Comparison of ENCODE assay signal across 10 cellular contexts in genomic region chr12:93699271-93700141, GRCh38. TPM values are rescaled to one million over a fixed set of nuclear protein-coding genes. Genes with fewer than 3 reads are reported as not detected.
DNase-seq lines count a peak whose midpoint lies in the region; ATAC-seq and TF ChIP-seq lines count a peak whose summit lies in the region.
"Had no signal": no experiment of that assay in that cellular context is flagged by ENCODE, and none has a peak within 500 bp of the region (broad histone marks: within the 10 kb centered on the region; RNA-seq: fewer than 3 reads in every experiment).

No MANE protein-coding gene starts in this region.

- no peaks in the 10 kb centered on the region for H3K9me3 Mint-ChIP-seq in Calu3 (ENCODE audit: low read depth, unreplicated experiment)
- peaks cover 0 to 4% of the 10 kb centered on the region in 2 donors for H3K9me3 Mint-ChIP-seq in activated naive CD4-positive, alpha-beta T cell treated with anti-CD3 and anti-CD28 coated beads, Interleukin-2, amount 50 U/mL, for 72 hours
- no peaks in the 10 kb centered on the region for H3K9me3 Mint-ChIP-seq in CD8-positive, alpha-beta T cell

- H3K14ac ChIP-seq in IMR-90 (replicated peaks; ENCODE audit: low read depth, low read length) (peak overlapping the region; percentile 81), mesenchymal stem cell (ENCODE audit: low read length in 2 of 2) (no peak overlapping the region)

- H2AFZ ChIP-seq in IMR-90 (replicated peaks; ENCODE audit: low read length, poor library complexity), result no peak overlapping the region
- no peak overlapping the region for H2AFZ ChIP-seq in mesenchymal stem cell (ENCODE audit: low read depth, low read length)

- H3K27me3 Mint-ChIP-seq in Calu3 (ENCODE audit: unreplicated experiment), result no peaks in the 10 kb centered on the region
- H3K27me3 Mint-ChIP-seq in CD8-positive, alpha-beta T cell (ENCODE audit: low read depth), result no peaks in the 10 kb centered on the region

- H3K27ac Mint-ChIP-seq in Calu3 (ENCODE audit: unreplicated experiment), result no peak overlapping the region
- no peak overlapping the region for H3K27ac Mint-ChIP-seq in activated naive CD4-positive, alpha-beta T cell treated with anti-CD3 and anti-CD28 coated beads, Interleukin-2, amount 50 U/mL, for 72 hours
- H3K27ac Mint-ChIP-seq in CD8-positive, alpha-beta T cell, result no peak overlapping the region

- in situ Hi-C loops in IMR-90 (cut with MboI; ENCODE audit: low sequenced_read_pairs), result no loop called here
- in situ Hi-C loops in astrocyte of the cerebellum (cut with HindIII; ENCODE audit: low sequenced_read_pairs), result no loop called here

- TF ChIP-seq CTCF in IMR-90 (conservative IDR thresholded peaks at IDR 0.05; ENCODE audit: low read depth, low read length) (no peak), astrocyte of the cerebellum (IDR thresholded peaks at IDR 0.05; ENCODE audit: low read depth, low read length, missing control alignments) (no peak), Calu3 (IDR thresholded peaks at IDR 0.05; ENCODE audit: unreplicated experiment) (no peak)
- TF ChIP-seq CTCF in CD8-positive, alpha-beta T cell (IDR thresholded peaks at IDR 0.05), result no peak

- peak overlapping the region; percentile 86 for H2BK120ac ChIP-seq in IMR-90 (ENCODE audit: low read depth, low read length)
- H2BK120ac ChIP-seq in mesenchymal stem cell (ENCODE audit: low read depth, low read length), result no peak overlapping the region

- POLR2A ChIA-PET in IMR-90 (lab: Charles Lee; ENCODE audit: unreplicated experiment), result interaction anchor here (0.6 kb wide), 1 partner anchor 9 kb away, joined by 3 read pairs; no protein-coding TSS in a partner anchor
- POLR2A ChIA-PET in CD8-positive, alpha-beta T cell (lab: Charles Lee), result no interaction called here

- peaks cover 15% of the 10 kb centered on the region for H3K9me1 ChIP-seq in IMR-90 (ENCODE audit: insufficient read depth, low read length)

- H2BK20ac ChIP-seq in IMR-90 (ENCODE audit: low read depth, low read length), result peak overlapping the region; percentile 73

- H3K4ac ChIP-seq in IMR-90 (ENCODE audit: low read depth, low read length) (peak overlapping the region; percentile 86), mesenchymal stem cell (ENCODE audit: low read depth in 1 of 2, low read length in 2 of 2) (no peak overlapping the region)

- BruUV-seq in IMR-90 (replicated peaks; lab: Mats Ljungman, UMichigan), result no TSS peak
- BruUV-seq in Calu3 (replicated peaks; lab: Mats Ljungman, UMichigan), result no TSS peak

- peaks cover 16 to 40% of the 10 kb centered on the region in 2 experiments for H3K79me1 ChIP-seq in IMR-90 (ENCODE audit: low read depth in 1 of 2, low read length in 2 of 2)
- peaks cover 2% of the 10 kb centered on the region for H3K79me1 ChIP-seq in mesenchymal stem cell (replicated peaks; ENCODE audit: low read length, poor library complexity, severe bottlenecking)

- H3K36me3 ChIP-seq in IMR-90 (ENCODE audit: control insufficient read depth, insufficient read depth, low read length) (no peaks in the 10 kb centered on the region), mesenchymal stem cell (ENCODE audit: control insufficient read depth in 1 of 2, insufficient read depth in 2 of 2, low read depth in 1 of 2, low read length in 2 of 2) (no peaks in the 10 kb centered on the region)
- no peaks in the 10 kb centered on the region for H3K36me3 ChIP-seq in CD8-positive, alpha-beta T cell (ENCODE audit: insufficient read depth, low read length)

- H3K9me3 ChIP-seq in IMR-90 (ENCODE audit: control insufficient read depth, insufficient read depth, low read length), result no peaks in the 10 kb centered on the region
- no peaks in the 10 kb centered on the region for H3K9me3 ChIP-seq in mesenchymal stem cell (ENCODE audit: control insufficient read depth, low read length)
- no peaks in the 10 kb centered on the region for H3K9me3 ChIP-seq in CD8-positive, alpha-beta T cell (ENCODE audit: low read length)

- TF ChIP-seq POLR2A in IMR-90 (IDR thresholded peaks at IDR 0.05; ENCODE audit: low read depth, low read length), result no peak

- no peak for TF ChIP-seq RAD21 in IMR-90 (IDR thresholded peaks at IDR 0.05; ENCODE audit: low read length)

- H3K4me3 ChIP-seq in IMR-90 (ENCODE audit: insufficient read depth, low read depth, low read length), result no peak overlapping the region
- no peak overlapping the region for H3K4me3 ChIP-seq in astrocyte of the cerebellum (ENCODE audit: low read depth, low read length)
- no peak overlapping the region for H3K4me3 ChIP-seq in mesenchymal stem cell (ENCODE audit: insufficient read depth in 1 of 2, low read depth in 1 of 2, low read length in 2 of 2)
- H3K4me3 ChIP-seq in CD8-positive, alpha-beta T cell (ENCODE audit: low read depth, low read length), result no peak overlapping the region

- H2BK5ac ChIP-seq in IMR-90 (ENCODE audit: low read depth, low read length, poor library complexity, severe bottlenecking) (peak overlapping the region; percentile 67), mesenchymal stem cell (ENCODE audit: low read depth, low read length, poor library complexity, severe bottlenecking) (no peak overlapping the region)

- H2AK5ac ChIP-seq in IMR-90 (ENCODE audit: low read depth, low read length) (peak overlapping the region; percentile 87), mesenchymal stem cell (ENCODE audit: low read length, severe bottlenecking) (peak overlapping the region; percentile 39)

- H3K4me2 ChIP-seq in IMR-90 (ENCODE audit: low read depth, low read length) (peak overlapping the region; percentile 57; the same call in 1 of the 2 replicates), mesenchymal stem cell (ENCODE audit: low read length, poor library complexity, severe bottlenecking) (no peak overlapping the region)

- peak; percentile 100 for DNase-seq in DMS79 (lab: John Stamatoyannopoulos, UW)
- peak; percentile 93 for DNase-seq in IMR-90
- peak; percentile 68 for DNase-seq in astrocyte of the cerebellum (ENCODE audit: low read depth)
- DNase-seq in mesenchymal stem cell, result peak; percentile 50
- DNase-seq in Calu3, result no peak
- no peak for DNase-seq in activated naive CD4-positive, alpha-beta T cell treated with anti-CD3 and anti-CD28 coated beads, Interleukin-2, amount 50 U/mL, for 72 hours (ENCODE audit: low spot score in 2 of 2)
- DNase-seq in SKM-1 treated with dmso at 0.1 percent for 144 hours (lab: John Stamatoyannopoulos, UW; ENCODE audit: unreplicated experiment), result no peak
- no peak for DNase-seq in CD8-positive, alpha-beta T cell
- DNase-seq: GDM1, RPMI8226 had no signal

- no peak overlapping the region for H2AK9ac ChIP-seq in IMR-90 (replicated peaks; ENCODE audit: low read depth, low read length, poor library complexity)

- no peaks in the 10 kb centered on the region for H4K20me1 ChIP-seq in IMR-90 (ENCODE audit: insufficient read depth, low read length)

- H3K27me3 ChIP-seq in IMR-90 (ENCODE audit: control insufficient read depth, insufficient read depth, low read length) (no peaks in the 10 kb centered on the region), mesenchymal stem cell (ENCODE audit: control insufficient read depth in 1 of 2, insufficient read depth in 1 of 2, low read length in 2 of 2) (no peaks in the 10 kb centered on the region)
- no peaks in the 10 kb centered on the region for H3K27me3 ChIP-seq in CD8-positive, alpha-beta T cell (ENCODE audit: insufficient read depth, low read length)

- peak overlapping the region; percentile 37; the same call in 2 of the 3 replicates for H2BK15ac ChIP-seq in IMR-90 (ENCODE audit: low read depth, low read length)
- H2BK15ac ChIP-seq in mesenchymal stem cell (ENCODE audit: low read depth, poor library complexity, severe bottlenecking), result no peak overlapping the region

- H3K56ac ChIP-seq in IMR-90 (ENCODE audit: extremely low read depth, insufficient read depth, low read length), result no peak overlapping the region

- peak overlapping the region; percentile 6; the same call in 1 of the 2 replicates for H4K91ac ChIP-seq in IMR-90 (ENCODE audit: insufficient read depth, low read depth, low read length)
- no peak overlapping the region for H4K91ac ChIP-seq in mesenchymal stem cell (ENCODE audit: low read length)

- H3K27ac ChIP-seq in IMR-90 (ENCODE audit: insufficient read depth, low read length) (no peak overlapping the region), mesenchymal stem cell (ENCODE audit: low read length, poor library complexity, severe bottlenecking) (no peak overlapping the region)
- no peak overlapping the region for H3K27ac ChIP-seq in CD8-positive, alpha-beta T cell (ENCODE audit: low read depth, low read length)

- peak overlapping the region; percentile 73 for H3K23ac ChIP-seq in IMR-90 (ENCODE audit: low read depth, low read length)
- H3K23ac ChIP-seq in mesenchymal stem cell (ENCODE audit: low read length in 2 of 2), result no peak overlapping the region

- H4K5ac ChIP-seq in IMR-90 (ENCODE audit: low read depth, low read length), result no peak overlapping the region; the same call in 1 of the 2 replicates

- intact Hi-C loops in IMR-90 (cut with micrococcal nuclease) (loop anchor here (5.0 kb wide), 1 partner anchor 43 kb away; no protein-coding TSS in a partner anchor), Calu3 (cut with micrococcal nuclease; ENCODE audit: unreplicated experiment) (no loop called here)
- intact Hi-C loops in CD8-positive, alpha-beta T cell (cut with DNase I, micrococcal nuclease), result no loop called here

- H3K9ac ChIP-seq in IMR-90 (ENCODE audit: low read depth, low read length), result no peak overlapping the region
- H3K9ac ChIP-seq in mesenchymal stem cell (ENCODE audit: low read length), result peak overlapping the region; percentile 15

- peak overlapping the region in 1 of 2 experiments; percentile 67; a peak in 1 of 4 replicates for H4K8ac ChIP-seq in IMR-90 (ENCODE audit: low read depth in 2 of 2, low read length in 2 of 2)
- H4K8ac ChIP-seq in mesenchymal stem cell (ENCODE audit: low read length), result no peak overlapping the region

- no peak overlapping the region for H3K4me3 Mint-ChIP-seq in Calu3 (ENCODE audit: low read depth, unreplicated experiment)
- no peak overlapping the region for H3K4me3 Mint-ChIP-seq in CD8-positive, alpha-beta T cell

- CTCF ChIA-PET in IMR-90 (lab: Yijun Ruan, JAX) (interaction anchor here (0.8 kb wide), 1 partner anchor 14 kb away, joined by 3 read pairs; no protein-coding TSS in a partner anchor), Calu3 (lab: Charles Lee) (interaction anchor here (1.1 kb wide), 1 partner anchor 12 kb away, joined by 3 read pairs; no protein-coding TSS in a partner anchor)
- CTCF ChIA-PET in CD8-positive, alpha-beta T cell (lab: Charles Lee), result no interaction called here

- no peaks in the 10 kb centered on the region for H3K4me1 Mint-ChIP-seq in Calu3 (ENCODE audit: low read depth, unreplicated experiment)
- peaks cover 14% of the 10 kb centered on the region for H3K4me1 Mint-ChIP-seq in CD8-positive, alpha-beta T cell (ENCODE audit: low read depth)

- H3K18ac ChIP-seq in IMR-90 (ENCODE audit: low read depth, low read length), result peak overlapping the region; percentile 13; the same call in 1 of the 2 replicates
- H3K18ac ChIP-seq in mesenchymal stem cell (ENCODE audit: low read depth in 1 of 2, low read length in 2 of 2), result no peak overlapping the region

- peaks cover 16% of the 10 kb centered on the region for H3K4me1 ChIP-seq in IMR-90 (ENCODE audit: control insufficient read depth, insufficient read depth, low read length)
- H3K4me1 ChIP-seq in mesenchymal stem cell (ENCODE audit: control insufficient read depth, insufficient read depth, low read depth, low read length), result peaks cover 3% of the 10 kb centered on the region
- no peaks in the 10 kb centered on the region for H3K4me1 ChIP-seq in CD8-positive, alpha-beta T cell (ENCODE audit: insufficient read depth, low read length)

- ATAC-seq in IMR-90 (ENCODE audit: low read depth), result peak; percentile 79
- no peak for ATAC-seq in activated naive CD4-positive, alpha-beta T cell treated with anti-CD3 and anti-CD28 coated beads, Interleukin-2, amount 50 U/mL, for 72 hours
- no peak for ATAC-seq in CD8-positive, alpha-beta T cell

- whole genome bisulfite sequencing in IMR-90 (ENCODE audit: extremely low coverage in 2 of 2, insufficient read length in 1 of 2), 2 experiments, result 90% methylated on average over 2 of the region's 9 CpGs; no CpG with 5 or more reads in 1 of the 2 experiments
- WGBS in mesenchymal stem cell, result 75% methylated on average over 6 of the region's 9 CpGs

- no peaks in the 10 kb centered on the region for H3K36me3 Mint-ChIP-seq in Calu3 (ENCODE audit: insufficient read depth, unreplicated experiment)
- H3K36me3 Mint-ChIP-seq in activated naive CD4-positive, alpha-beta T cell treated with anti-CD3 and anti-CD28 coated beads, Interleukin-2, amount 50 U/mL, for 72 hours, result peaks cover 2 to 6% of the 10 kb centered on the region in 2 donors
- peaks cover 2% of the 10 kb centered on the region for H3K36me3 Mint-ChIP-seq in CD8-positive, alpha-beta T cell

- peak overlapping the region in 1 of 2 experiments; percentile 19 for H2BK12ac ChIP-seq in mesenchymal stem cell (ENCODE audit: low read length in 2 of 2)

- dilution Hi-C loops in IMR-90 (cut with HindIII; ENCODE audit: low sequenced_read_pairs, unreplicated experiment), result no loop called here

RNA-seq across cellular contexts. Expression of gene CRADD, which starts 22.3 kb away (rescaled TPM):
- total RNA-seq in IMR-90 (2012; rRNA removed) (12.2 and 14.0 TPM in 2 replicates), Calu3 (2022) (9.3 and 10.1 TPM in 2 replicates)
- 10.9 and 11.1 TPM in 2 replicates for polyA plus RNA-seq in IMR-90 (2012; rRNA removed)
- polyA plus RNA-seq in IMR-90 (2012; cell fraction: cytosol; rRNA removed), result 9.5 and 10.5 TPM in 2 replicates
- polyA plus RNA-seq in IMR-90 (2012; cell fraction: nucleus; rRNA removed; ENCODE audit: low replicate concordance), result 3.7 and 4.2 TPM in 2 replicates
- 9.1 TPM for polyA plus RNA-seq in mesenchymal stem cell (2013, experiment 1 of 2)
- polyA plus RNA-seq in mesenchymal stem cell (2013, experiment 2 of 2), result 8.8 TPM
- total RNA-seq in activated naive CD4-positive, alpha-beta T cell treated with anti-CD3 and anti-CD28 coated beads, Interleukin-2, amount 50 U/mL, for 72 hours, result 10 to 100 TPM in 1 of 2 donors, 1 to 10 TPM in 1; 9.6 to 10.1 TPM
- 1 to 10 TPM; 5.3 to 5.7 TPM for total RNA-seq in CD8-positive, alpha-beta T cell

Comparison
In these comparisons a context has a peak if more than half of its experiments do, and no peak if none do; other contexts are left out.
1. DNase-seq: peak in DMS79 (single experiment), IMR-90 (single experiment), astrocyte of the cerebellum (single experiment) and mesenchymal stem cell (single experiment); none in Calu3 (single experiment), activated naive CD4-positive, alpha-beta T cell treated with anti-CD3 and anti-CD28 coated beads, Interleukin-2, amount 50 U/mL, for 72 hours (0 of 2), SKM-1 treated with dmso at 0.1 percent for 144 hours (single experiment) and CD8-positive, alpha-beta T cell (0 of 7).